ENCODE assay signal across 1 cellular context in the genomic region with DNA sequence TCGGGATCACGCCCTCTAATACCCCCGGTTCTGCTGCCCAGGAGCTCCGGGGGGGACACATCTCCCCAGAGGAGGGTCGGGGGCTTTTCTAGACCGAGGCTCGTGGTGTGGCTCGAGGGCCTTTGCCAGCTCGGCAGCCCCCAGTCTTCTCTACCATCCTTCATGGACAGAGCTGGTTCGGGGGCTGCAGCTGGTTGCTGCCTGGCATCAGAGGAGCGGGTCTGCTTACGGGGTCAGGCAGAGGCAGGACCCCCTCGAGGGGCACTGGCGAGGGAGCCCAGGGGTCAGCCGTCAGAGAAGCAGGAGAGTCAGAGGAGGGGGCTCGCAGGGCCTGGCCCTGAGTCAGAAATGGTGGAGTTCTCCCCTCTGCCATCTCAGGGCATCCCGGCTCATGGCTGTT.
TF ChIP-seq lines count a peak whose summit lies in the region.

No MANE protein-coding gene starts in this region.

TF ChIP-seq in GM23338, 12 proteins besides CTCF, POLR2A, EP300 and RAD21 (continued from another document):
- TF ChIP-seq STAT1 (IDR thresholded peaks at IDR 0.05; ENCODE audit: unreplicated experiment) (no peak), ZNF331 (CRISPR knock-in tag; IDR thresholded peaks at IDR 0.05; ENCODE audit: low read depth) (no peak), EZH2 (IDR thresholded peaks at IDR 0.05; ENCODE audit: low read depth, unreplicated experiment) (no peak), CREB1 (CRISPR knock-in tag; IDR thresholded peaks at IDR 0.05; ENCODE audit: low read depth) (no peak), ETS1 (IDR thresholded peaks at IDR 0.05) (no peak), JUNB (IDR thresholded peaks at IDR 0.05; ENCODE audit: unreplicated experiment) (no peak), POLR2AphosphoS5 (IDR thresholded peaks at IDR 0.05; ENCODE audit: low read depth) (no peak), EZH2phosphoT487 (IDR thresholded peaks at IDR 0.05; ENCODE audit: unreplicated experiment) (no peak), NANOG (IDR thresholded peaks at IDR 0.05; ENCODE audit: borderline replicate concordance) (no peak)
- TF ChIP-seq, protein P1, sequence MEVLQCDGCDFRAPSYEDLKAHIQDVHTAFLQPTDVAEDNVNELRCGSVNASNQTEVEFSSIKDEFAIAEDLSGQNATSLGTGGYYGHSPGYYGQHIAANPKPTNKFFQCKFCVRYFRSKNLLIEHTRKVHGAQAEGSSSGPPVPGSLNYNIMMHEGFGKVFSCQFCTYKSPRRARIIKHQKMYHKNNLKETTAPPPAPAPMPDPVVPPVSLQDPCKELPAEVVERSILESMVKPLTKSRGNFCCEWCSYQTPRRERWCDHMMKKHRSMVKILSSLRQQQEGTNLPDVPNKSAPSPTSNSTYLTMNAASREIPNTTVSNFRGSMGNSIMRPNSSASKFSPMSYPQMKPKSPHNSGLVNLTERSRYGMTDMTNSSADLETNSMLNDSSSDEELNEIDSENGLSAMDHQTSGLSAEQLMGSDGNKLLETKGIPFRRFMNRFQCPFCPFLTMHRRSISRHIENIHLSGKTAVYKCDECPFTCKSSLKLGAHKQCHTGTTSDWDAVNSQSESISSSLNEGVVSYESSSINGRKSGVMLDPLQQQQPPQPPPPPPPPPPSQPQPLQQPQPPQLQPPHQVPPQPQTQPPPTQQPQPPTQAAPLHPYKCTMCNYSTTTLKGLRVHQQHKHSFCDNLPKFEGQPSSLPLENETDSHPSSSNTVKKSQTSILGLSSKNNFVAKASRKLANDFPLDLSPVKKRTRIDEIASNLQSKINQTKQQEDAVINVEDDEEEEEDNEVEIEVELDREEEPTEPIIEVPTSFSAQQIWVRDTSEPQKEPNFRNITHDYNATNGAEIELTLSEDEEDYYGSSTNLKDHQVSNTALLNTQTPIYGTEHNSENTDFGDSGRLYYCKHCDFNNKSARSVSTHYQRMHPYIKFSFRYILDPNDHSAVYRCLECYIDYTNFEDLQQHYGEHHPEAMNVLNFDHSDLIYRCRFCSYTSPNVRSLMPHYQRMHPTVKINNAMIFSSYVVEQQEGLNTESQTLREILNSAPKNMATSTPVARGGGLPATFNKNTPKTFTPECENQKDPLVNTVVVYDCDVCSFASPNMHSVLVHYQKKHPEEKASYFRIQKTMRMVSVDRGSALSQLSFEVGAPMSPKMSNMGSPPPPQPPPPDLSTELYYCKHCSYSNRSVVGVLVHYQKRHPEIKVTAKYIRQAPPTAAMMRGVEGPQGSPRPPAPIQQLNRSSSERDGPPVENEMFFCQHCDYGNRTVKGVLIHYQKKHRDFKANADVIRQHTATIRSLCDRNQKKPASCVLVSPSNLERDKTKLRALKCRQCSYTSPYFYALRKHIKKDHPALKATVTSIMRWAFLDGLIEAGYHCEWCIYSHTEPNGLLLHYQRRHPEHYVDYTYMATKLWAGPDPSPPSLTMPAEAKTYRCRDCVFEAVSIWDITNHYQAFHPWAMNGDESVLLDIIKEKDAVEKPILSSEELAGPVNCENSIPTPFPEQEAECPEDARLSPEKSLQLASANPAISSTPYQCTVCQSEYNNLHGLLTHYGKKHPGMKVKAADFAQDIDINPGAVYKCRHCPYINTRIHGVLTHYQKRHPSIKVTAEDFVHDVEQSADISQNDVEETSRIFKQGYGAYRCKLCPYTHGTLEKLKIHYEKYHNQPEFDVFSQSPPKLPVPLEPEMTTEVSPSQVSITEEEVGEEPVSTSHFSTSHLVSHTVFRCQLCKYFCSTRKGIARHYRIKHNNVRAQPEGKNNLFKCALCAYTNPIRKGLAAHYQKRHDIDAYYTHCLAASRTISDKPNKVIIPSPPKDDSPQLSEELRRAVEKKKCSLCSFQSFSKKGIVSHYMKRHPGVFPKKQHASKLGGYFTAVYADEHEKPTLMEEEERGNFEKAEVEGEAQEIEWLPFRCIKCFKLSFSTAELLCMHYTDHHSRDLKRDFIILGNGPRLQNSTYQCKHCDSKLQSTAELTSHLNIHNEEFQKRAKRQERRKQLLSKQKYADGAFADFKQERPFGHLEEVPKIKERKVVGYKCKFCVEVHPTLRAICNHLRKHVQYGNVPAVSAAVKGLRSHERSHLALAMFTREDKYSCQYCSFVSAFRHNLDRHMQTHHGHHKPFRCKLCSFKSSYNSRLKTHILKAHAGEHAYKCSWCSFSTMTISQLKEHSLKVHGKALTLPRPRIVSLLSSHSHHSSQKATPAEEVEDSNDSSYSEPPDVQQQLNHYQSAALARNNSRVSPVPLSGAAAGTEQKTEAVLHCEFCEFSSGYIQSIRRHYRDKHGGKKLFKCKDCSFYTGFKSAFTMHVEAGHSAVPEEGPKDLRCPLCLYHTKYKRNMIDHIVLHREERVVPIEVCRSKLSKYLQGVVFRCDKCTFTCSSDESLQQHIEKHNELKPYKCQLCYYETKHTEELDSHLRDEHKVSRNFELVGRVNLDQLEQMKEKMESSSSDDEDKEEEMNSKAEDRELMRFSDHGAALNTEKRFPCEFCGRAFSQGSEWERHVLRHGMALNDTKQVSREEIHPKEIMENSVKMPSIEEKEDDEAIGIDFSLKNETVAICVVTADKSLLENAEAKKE (CRISPR knock-in tag; IDR thresholded peaks at IDR 0.05) = no peak
TF ChIP-seq in GM23338: peak in this region for 0.
